Comparison of ENCODE assay signal across 1 cellular context in genomic region chr16:11632455-11632921, GRCh38.
TF ChIP-seq lines count a peak whose summit lies in the region.

No MANE protein-coding gene starts in this region.

TF ChIP-seq in HepG2, 621 proteins besides CTCF, POLR2A, EP300 and RAD21 (continued from another document and continues in another):
- no peak; the same call in 1 of the 2 replicates for TF ChIP-seq MXD3 (CRISPR knock-in tag; IDR thresholded peaks at IDR 0.05)
- TF ChIP-seq PATZ1 (CRISPR knock-in tag; IDR thresholded peaks at IDR 0.05) = peak; percentile 85
- no peak for TF ChIP-seq ZNF784 (CRISPR knock-in tag; IDR thresholded peaks at IDR 0.05; ENCODE audit: borderline replicate concordance)
- peak; percentile 35; the same call in 1 of the 2 replicates for TF ChIP-seq ZHX1 (CRISPR knock-in tag; IDR thresholded peaks at IDR 0.05; ENCODE audit: low read depth)
- TF ChIP-seq ZNF296 (CRISPR knock-in tag; conservative IDR thresholded peaks at IDR 0.05) = no peak
- TF ChIP-seq ZNF234 (CRISPR knock-in tag; conservative IDR thresholded peaks at IDR 0.05) = peak; percentile 54; the same call in 1 of the 2 replicates
- TF ChIP-seq XRCC5 (optimal IDR thresholded peaks at IDR 0.05; ENCODE audit: low read length) = peak; percentile 82
- no peak for TF ChIP-seq HOMEZ (CRISPR knock-in tag; IDR thresholded peaks at IDR 0.05; ENCODE audit: low read depth)
- TF ChIP-seq ZFX (CRISPR knock-in tag; IDR thresholded peaks at IDR 0.05; ENCODE audit: low read depth) = peak; percentile 81
- no peak for TF ChIP-seq AGO2 (optimal IDR thresholded peaks at IDR 0.05; ENCODE audit: low read depth, low read length)
- TF ChIP-seq ZNF446 (CRISPR knock-in tag; IDR thresholded peaks at IDR 0.05) = no peak
- 0 out of 4 replicates have a peak, but pooled peaks of 1 of the 2 experiments have one; percentile 27 for TF ChIP-seq HMGXB4 (CRISPR knock-in tag; IDR thresholded peaks at IDR 0.05; ENCODE audit: borderline replicate concordance in 1 of 2, low read depth in 1 of 2)
- TF ChIP-seq ZNF749 (CRISPR knock-in tag; IDR thresholded peaks at IDR 0.05; ENCODE audit: borderline replicate concordance) = 0 out of 2 replicates have a peak, but pooled peaks have one; percentile 63
- peak; percentile 39; the same call in 1 of the 2 replicates for TF ChIP-seq ZFP91 (CRISPR knock-in tag; IDR thresholded peaks at IDR 0.05; ENCODE audit: borderline replicate concordance)
- TF ChIP-seq ZNF704 (CRISPR knock-in tag; IDR thresholded peaks at IDR 0.05; ENCODE audit: borderline replicate concordance) = no peak
- TF ChIP-seq ARNT (IDR thresholded peaks at IDR 0.05) = no peak
- TF ChIP-seq PITX1 (CRISPR knock-in tag; IDR thresholded peaks at IDR 0.05) = peak; percentile 63; the same call in 1 of the 2 replicates
- no peak for TF ChIP-seq ZNF33A (CRISPR knock-in tag; IDR thresholded peaks at IDR 0.05; ENCODE audit: borderline replicate concordance)
- peak; percentile 67; the same call in 1 of the 2 replicates for TF ChIP-seq ZNF670 (CRISPR knock-in tag; IDR thresholded peaks at IDR 0.05; ENCODE audit: borderline replicate concordance)
- no peak for TF ChIP-seq DBP (CRISPR knock-in tag; IDR thresholded peaks at IDR 0.05; ENCODE audit: not compliant biosample characterization)
- no peak for TF ChIP-seq ETV5 (CRISPR knock-in tag; IDR thresholded peaks at IDR 0.05; ENCODE audit: borderline replicate concordance)
- peak; percentile 80 for TF ChIP-seq ZBTB7A (CRISPR knock-in tag; IDR thresholded peaks at IDR 0.05)
- TF ChIP-seq ZNF567 (CRISPR knock-in tag; IDR thresholded peaks at IDR 0.05; ENCODE audit: borderline replicate concordance) = no peak
- TF ChIP-seq HOXA9 (CRISPR knock-in tag; IDR thresholded peaks at IDR 0.05; ENCODE audit: borderline replicate concordance) = no peak
- 0 out of 2 replicates have a peak, but pooled peaks have one; percentile 47 for TF ChIP-seq DZIP1 (CRISPR knock-in tag; IDR thresholded peaks at IDR 0.05)
- TF ChIP-seq SAP130 (CRISPR knock-in tag; IDR thresholded peaks at IDR 0.05; ENCODE audit: low read depth) = peak; percentile 29; the same call in 1 of the 2 replicates
- TF ChIP-seq ZNF720 (CRISPR knock-in tag; IDR thresholded peaks at IDR 0.05) = no peak
- TF ChIP-seq IRX3 (CRISPR knock-in tag; IDR thresholded peaks at IDR 0.05; ENCODE audit: borderline replicate concordance, low read depth) = no peak
- TF ChIP-seq HNF4G (IDR thresholded peaks at IDR 0.05; ENCODE audit: borderline replicate concordance, low read depth, low read length) = peak; percentile 56; the same call in 1 of the 2 replicates
- TF ChIP-seq HNF4G (CRISPR knock-in tag; IDR thresholded peaks at IDR 0.05; ENCODE audit: borderline replicate concordance, low read depth) = no peak
- peak; percentile 65; the same call in 1 of the 2 replicates for TF ChIP-seq ZBTB39 (CRISPR knock-in tag; IDR thresholded peaks at IDR 0.05)
- TF ChIP-seq CREBL2 (CRISPR knock-in tag; IDR thresholded peaks at IDR 0.05; ENCODE audit: borderline replicate concordance) = no peak
- no peak for TF ChIP-seq PAWR (CRISPR knock-in tag; IDR thresholded peaks at IDR 0.05; ENCODE audit: borderline replicate concordance)
- peak; percentile 54 for TF ChIP-seq ZFY (CRISPR knock-in tag; IDR thresholded peaks at IDR 0.05)
- TF ChIP-seq STAG1 (CRISPR knock-in tag; IDR thresholded peaks at IDR 0.05) = peak; percentile 6; the same call in 1 of the 2 replicates
- TF ChIP-seq KAT8 (CRISPR knock-in tag; IDR thresholded peaks at IDR 0.05) = peak; percentile 49; the same call in 1 of the 2 replicates
